Comparison of ENCODE assay signal across 1 cellular context in the genomic region with DNA sequence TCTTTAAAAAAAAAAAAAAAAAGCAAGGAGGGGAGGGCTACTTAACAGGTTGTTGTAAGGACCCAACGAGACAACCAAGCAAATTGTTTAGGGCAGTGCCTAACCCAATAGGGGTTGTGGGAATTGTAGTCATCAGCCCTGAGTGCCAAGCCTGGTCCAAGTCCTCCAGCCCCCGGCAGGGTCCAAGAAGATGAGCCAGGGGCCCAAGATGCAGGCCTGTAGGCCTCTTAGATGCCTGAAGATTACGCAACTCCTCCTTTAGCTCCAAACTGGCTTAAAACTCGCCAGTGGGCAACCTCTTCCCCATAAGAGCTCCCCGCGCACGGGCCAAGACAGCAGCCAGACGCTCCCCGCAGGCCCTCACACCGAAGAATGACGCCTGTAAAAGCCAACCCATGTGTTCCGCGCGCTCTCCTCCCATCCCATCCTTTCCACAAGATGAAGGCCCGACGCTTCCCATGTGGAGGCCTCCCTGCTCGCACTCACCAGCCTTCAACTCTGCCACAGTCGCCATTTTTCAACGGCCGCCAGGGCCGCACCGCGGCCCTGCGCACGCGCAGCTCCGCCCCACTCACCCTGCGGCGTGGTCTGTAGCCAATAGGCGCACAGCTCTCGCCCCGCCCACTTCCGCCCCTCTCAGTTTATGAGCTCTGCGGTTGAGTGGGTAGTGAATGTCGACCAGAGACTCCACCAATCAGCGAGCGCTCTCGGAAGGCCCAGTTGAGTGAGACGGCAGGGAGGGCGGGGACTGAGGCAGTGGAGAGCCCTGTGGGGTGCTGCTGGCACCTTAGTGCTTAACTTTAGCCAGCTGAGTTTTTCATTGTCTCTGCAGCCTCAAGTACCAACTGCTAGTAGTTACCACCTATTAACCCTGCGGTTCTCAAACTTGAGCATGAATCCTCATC.
A peak's percentile ranks its signal among the peaks of the same experiment; 100 is the strongest.
TF ChIP-seq lines count a peak whose summit lies in the region.

A gene with protein sequence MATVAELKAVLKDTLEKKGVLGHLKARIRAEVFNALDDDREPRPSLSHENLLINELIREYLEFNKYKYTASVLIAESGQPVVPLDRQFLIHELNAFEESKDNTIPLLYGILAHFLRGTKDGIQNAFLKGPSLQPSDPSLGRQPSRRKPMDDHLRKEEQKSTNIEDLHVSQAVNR (minus strand): TSS at position 532 of the 905 bp plus-strand sequence. CDS start 18 bp downstream, at position 514.

TF ChIP-seq in K562, 482 proteins besides CTCF, POLR2A, EP300 and RAD21 (continued from another document and continues in another):
- TF ChIP-seq MBD2 (IDR thresholded peaks at IDR 0.05; ENCODE audit: borderline replicate concordance, low read depth) (peak; percentile 64; the same call in 1 of the 2 replicates), TRIM24 (IDR thresholded peaks at IDR 0.05) (no peak), HNRNPUL1 (IDR thresholded peaks at IDR 0.05; ENCODE audit: low read length) (no peak), ETS2 (tag; IDR thresholded peaks at IDR 0.05; ENCODE audit: borderline replicate concordance, poor library complexity, severe bottlenecking) (no peak), ZNF124 (CRISPR knock-in tag; IDR thresholded peaks at IDR 0.05) (no peak), NCOA1 (IDR thresholded peaks at IDR 0.05; ENCODE audit: low read depth) (no peak), ZBTB7A (IDR thresholded peaks at IDR 0.05; ENCODE audit: borderline replicate concordance, control insufficient read depth, low read depth, low read length) (no peak), KDM1A (IDR thresholded peaks at IDR 0.05) (no peak), SRF (CRISPR knock-in tag; IDR thresholded peaks at IDR 0.05) (0 out of 4 replicates have a peak, but pooled peaks of 1 of the 2 experiments have one; percentile 34), HDAC8 (tag; IDR thresholded peaks at IDR 0.05) (peak; percentile 37; the same call in 1 of the 2 replicates), ERF (CRISPR knock-in tag; IDR thresholded peaks at IDR 0.05) (no peak), ATF1 (CRISPR knock-in tag; IDR thresholded peaks at IDR 0.05) (no peak), ATF1 (tag; IDR thresholded peaks at IDR 0.05) (peak; percentile 47; the same call in 1 of the 2 replicates), RBM22 (IDR thresholded peaks at IDR 0.05; ENCODE audit: low read depth, low read length, poor library complexity, severe bottlenecking) (no peak), ZNF695 (CRISPR knock-in tag; IDR thresholded peaks at IDR 0.05) (no peak), TEAD1 (CRISPR knock-in tag; IDR thresholded peaks at IDR 0.05) (no peak), NFYB (IDR thresholded peaks at IDR 0.05; ENCODE audit: extremely low read depth, insufficient read length) (peak; percentile 36), IFI16 (CRISPR knock-in tag; IDR thresholded peaks at IDR 0.05) (no peak), CBX3 (IDR thresholded peaks at IDR 0.05; ENCODE audit: borderline replicate concordance in 1 of 2, low read length in 2 of 2) (no peak), ZNF263 (CRISPR knock-in tag; IDR thresholded peaks at IDR 0.05; ENCODE audit: borderline replicate concordance) (0 out of 2 replicates have a peak, but pooled peaks have one; percentile 13), DDX20 (tag; IDR thresholded peaks at IDR 0.05; ENCODE audit: low read depth) (no peak), RBM25 (IDR thresholded peaks at IDR 0.05; ENCODE audit: low read depth, low read length, severe bottlenecking) (peak; percentile 34), ZNF23 (CRISPR knock-in tag; IDR thresholded peaks at IDR 0.05) (no peak), ZNF561 (CRISPR knock-in tag; conservative IDR thresholded peaks at IDR 0.05) (no peak), CREB1 (IDR thresholded peaks at IDR 0.05) (no peak), CREB1 (CRISPR knock-in tag; IDR thresholded peaks at IDR 0.05) (0 out of 2 replicates have a peak, but pooled peaks have one; percentile 25), MNT (conservative IDR thresholded peaks at IDR 0.05) (peak; percentile 89 to 92), TARDBP (IDR thresholded peaks at IDR 0.05) (no peak), JUN (IDR thresholded peaks at IDR 0.05; ENCODE audit: borderline replicate concordance, low read depth, low read length) (no peak), JUN (CRISPR knock-in tag; IDR thresholded peaks at IDR 0.05; ENCODE audit: borderline replicate concordance) (no peak), KDM4B (IDR thresholded peaks at IDR 0.05; ENCODE audit: borderline replicate concordance in 2 of 2, low read depth in 1 of 2) (no peak; a peak in 1 of 4 replicates), SRSF7 (optimal IDR thresholded peaks at IDR 0.05; ENCODE audit: low read depth, low read length) (no peak), POLR3A (IDR thresholded peaks at IDR 0.05; ENCODE audit: borderline replicate concordance, extremely low read depth, insufficient read depth, insufficient read length) (no peak), SMARCC2 (IDR thresholded peaks at IDR 0.05; ENCODE audit: low read depth) (no peak), IRF2 (CRISPR knock-in tag; IDR thresholded peaks at IDR 0.05) (no peak), BCOR (IDR thresholded peaks at IDR 0.05) (no peak), OTX1 (CRISPR knock-in tag; IDR thresholded peaks at IDR 0.05) (no peak), ZNF217 (CRISPR knock-in tag; IDR thresholded peaks at IDR 0.05) (no peak), FOXK2 (conservative IDR thresholded peaks at IDR 0.05 in 1 of 2, IDR thresholded peaks at IDR 0.05 in 1 of 2; ENCODE audit: low read depth in 2 of 2) (no peak), MYBL2 (IDR thresholded peaks at IDR 0.05; ENCODE audit: low read depth) (peak; percentile 67), MYBL2 (CRISPR knock-in tag; IDR thresholded peaks at IDR 0.05; ENCODE audit: borderline replicate concordance) (no peak), L3MBTL2 (IDR thresholded peaks at IDR 0.05) (0 out of 2 replicates have a peak, but pooled peaks have one; percentile 6), CEBPG (CRISPR knock-in tag; IDR thresholded peaks at IDR 0.05) (peak; percentile 73), CEBPG (tag; conservative IDR thresholded peaks at IDR 0.05 in 1 of 2, IDR thresholded peaks at IDR 0.05 in 1 of 2) (peak; percentile 79 to 93)
- TF ChIP-seq, protein P1, sequence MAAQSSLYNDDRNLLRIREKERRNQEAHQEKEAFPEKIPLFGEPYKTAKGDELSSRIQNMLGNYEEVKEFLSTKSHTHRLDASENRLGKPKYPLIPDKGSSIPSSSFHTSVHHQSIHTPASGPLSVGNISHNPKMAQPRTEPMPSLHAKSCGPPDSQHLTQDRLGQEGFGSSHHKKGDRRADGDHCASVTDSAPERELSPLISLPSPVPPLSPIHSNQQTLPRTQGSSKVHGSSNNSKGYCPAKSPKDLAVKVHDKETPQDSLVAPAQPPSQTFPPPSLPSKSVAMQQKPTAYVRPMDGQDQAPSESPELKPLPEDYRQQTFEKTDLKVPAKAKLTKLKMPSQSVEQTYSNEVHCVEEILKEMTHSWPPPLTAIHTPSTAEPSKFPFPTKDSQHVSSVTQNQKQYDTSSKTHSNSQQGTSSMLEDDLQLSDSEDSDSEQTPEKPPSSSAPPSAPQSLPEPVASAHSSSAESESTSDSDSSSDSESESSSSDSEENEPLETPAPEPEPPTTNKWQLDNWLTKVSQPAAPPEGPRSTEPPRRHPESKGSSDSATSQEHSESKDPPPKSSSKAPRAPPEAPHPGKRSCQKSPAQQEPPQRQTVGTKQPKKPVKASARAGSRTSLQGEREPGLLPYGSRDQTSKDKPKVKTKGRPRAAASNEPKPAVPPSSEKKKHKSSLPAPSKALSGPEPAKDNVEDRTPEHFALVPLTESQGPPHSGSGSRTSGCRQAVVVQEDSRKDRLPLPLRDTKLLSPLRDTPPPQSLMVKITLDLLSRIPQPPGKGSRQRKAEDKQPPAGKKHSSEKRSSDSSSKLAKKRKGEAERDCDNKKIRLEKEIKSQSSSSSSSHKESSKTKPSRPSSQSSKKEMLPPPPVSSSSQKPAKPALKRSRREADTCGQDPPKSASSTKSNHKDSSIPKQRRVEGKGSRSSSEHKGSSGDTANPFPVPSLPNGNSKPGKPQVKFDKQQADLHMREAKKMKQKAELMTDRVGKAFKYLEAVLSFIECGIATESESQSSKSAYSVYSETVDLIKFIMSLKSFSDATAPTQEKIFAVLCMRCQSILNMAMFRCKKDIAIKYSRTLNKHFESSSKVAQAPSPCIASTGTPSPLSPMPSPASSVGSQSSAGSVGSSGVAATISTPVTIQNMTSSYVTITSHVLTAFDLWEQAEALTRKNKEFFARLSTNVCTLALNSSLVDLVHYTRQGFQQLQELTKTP (IDR thresholded peaks at IDR 0.05; ENCODE audit: low read depth in 1 of 2, partially characterized antibody in 2 of 2) = peak; percentile 16 to 41
- TF ChIP-seq, protein P2, sequence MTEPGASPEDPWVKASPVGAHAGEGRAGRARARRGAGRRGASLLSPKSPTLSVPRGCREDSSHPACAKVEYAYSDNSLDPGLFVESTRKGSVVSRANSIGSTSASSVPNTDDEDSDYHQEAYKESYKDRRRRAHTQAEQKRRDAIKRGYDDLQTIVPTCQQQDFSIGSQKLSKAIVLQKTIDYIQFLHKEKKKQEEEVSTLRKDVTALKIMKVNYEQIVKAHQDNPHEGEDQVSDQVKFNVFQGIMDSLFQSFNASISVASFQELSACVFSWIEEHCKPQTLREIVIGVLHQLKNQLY (CRISPR knock-in tag; conservative IDR thresholded peaks at IDR 0.05) = no peak
- TF ChIP-seq, protein P3, sequence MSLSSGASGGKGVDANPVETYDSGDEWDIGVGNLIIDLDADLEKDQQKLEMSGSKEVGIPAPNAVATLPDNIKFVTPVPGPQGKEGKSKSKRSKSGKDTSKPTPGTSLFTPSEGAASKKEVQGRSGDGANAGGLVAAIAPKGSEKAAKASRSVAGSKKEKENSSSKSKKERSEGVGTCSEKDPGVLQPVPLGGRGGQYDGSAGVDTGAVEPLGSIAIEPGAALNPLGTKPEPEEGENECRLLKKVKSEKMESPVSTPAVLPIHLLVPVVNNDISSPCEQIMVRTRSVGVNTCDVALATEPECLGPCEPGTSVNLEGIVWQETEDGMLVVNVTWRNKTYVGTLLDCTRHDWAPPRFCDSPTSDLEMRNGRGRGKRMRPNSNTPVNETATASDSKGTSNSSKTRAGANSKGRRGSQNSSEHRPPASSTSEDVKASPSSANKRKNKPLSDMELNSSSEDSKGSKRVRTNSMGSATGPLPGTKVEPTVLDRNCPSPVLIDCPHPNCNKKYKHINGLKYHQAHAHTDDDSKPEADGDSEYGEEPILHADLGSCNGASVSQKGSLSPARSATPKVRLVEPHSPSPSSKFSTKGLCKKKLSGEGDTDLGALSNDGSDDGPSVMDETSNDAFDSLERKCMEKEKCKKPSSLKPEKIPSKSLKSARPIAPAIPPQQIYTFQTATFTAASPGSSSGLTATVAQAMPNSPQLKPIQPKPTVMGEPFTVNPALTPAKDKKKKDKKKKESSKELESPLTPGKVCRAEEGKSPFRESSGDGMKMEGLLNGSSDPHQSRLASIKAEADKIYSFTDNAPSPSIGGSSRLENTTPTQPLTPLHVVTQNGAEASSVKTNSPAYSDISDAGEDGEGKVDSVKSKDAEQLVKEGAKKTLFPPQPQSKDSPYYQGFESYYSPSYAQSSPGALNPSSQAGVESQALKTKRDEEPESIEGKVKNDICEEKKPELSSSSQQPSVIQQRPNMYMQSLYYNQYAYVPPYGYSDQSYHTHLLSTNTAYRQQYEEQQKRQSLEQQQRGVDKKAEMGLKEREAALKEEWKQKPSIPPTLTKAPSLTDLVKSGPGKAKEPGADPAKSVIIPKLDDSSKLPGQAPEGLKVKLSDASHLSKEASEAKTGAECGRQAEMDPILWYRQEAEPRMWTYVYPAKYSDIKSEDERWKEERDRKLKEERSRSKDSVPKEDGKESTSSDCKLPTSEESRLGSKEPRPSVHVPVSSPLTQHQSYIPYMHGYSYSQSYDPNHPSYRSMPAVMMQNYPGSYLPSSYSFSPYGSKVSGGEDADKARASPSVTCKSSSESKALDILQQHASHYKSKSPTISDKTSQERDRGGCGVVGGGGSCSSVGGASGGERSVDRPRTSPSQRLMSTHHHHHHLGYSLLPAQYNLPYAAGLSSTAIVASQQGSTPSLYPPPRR (CRISPR knock-in tag; IDR thresholded peaks at IDR 0.05; ENCODE audit: borderline replicate concordance) = no peak
- TF ChIP-seq, protein P4, sequence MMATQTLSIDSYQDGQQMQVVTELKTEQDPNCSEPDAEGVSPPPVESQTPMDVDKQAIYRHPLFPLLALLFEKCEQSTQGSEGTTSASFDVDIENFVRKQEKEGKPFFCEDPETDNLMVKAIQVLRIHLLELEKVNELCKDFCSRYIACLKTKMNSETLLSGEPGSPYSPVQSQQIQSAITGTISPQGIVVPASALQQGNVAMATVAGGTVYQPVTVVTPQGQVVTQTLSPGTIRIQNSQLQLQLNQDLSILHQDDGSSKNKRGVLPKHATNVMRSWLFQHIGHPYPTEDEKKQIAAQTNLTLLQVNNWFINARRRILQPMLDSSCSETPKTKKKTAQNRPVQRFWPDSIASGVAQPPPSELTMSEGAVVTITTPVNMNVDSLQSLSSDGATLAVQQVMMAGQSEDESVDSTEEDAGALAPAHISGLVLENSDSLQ (IDR thresholded peaks at IDR 0.05) = peak; percentile 85
- TF ChIP-seq, protein P5, sequence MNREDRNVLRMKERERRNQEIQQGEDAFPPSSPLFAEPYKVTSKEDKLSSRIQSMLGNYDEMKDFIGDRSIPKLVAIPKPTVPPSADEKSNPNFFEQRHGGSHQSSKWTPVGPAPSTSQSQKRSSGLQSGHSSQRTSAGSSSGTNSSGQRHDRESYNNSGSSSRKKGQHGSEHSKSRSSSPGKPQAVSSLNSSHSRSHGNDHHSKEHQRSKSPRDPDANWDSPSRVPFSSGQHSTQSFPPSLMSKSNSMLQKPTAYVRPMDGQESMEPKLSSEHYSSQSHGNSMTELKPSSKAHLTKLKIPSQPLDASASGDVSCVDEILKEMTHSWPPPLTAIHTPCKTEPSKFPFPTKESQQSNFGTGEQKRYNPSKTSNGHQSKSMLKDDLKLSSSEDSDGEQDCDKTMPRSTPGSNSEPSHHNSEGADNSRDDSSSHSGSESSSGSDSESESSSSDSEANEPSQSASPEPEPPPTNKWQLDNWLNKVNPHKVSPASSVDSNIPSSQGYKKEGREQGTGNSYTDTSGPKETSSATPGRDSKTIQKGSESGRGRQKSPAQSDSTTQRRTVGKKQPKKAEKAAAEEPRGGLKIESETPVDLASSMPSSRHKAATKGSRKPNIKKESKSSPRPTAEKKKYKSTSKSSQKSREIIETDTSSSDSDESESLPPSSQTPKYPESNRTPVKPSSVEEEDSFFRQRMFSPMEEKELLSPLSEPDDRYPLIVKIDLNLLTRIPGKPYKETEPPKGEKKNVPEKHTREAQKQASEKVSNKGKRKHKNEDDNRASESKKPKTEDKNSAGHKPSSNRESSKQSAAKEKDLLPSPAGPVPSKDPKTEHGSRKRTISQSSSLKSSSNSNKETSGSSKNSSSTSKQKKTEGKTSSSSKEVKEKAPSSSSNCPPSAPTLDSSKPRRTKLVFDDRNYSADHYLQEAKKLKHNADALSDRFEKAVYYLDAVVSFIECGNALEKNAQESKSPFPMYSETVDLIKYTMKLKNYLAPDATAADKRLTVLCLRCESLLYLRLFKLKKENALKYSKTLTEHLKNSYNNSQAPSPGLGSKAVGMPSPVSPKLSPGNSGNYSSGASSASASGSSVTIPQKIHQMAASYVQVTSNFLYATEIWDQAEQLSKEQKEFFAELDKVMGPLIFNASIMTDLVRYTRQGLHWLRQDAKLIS (CRISPR knock-in tag; IDR thresholded peaks at IDR 0.05) = no peak
